In genomic region chr5:87268970-87269377, GRCh38 we compare ENCODE assay signal across 9 cellular contexts. TPM values are rescaled to one million over a fixed set of nuclear protein-coding genes. Genes with fewer than 3 reads are reported as not detected.
DNase-seq lines count a peak whose midpoint lies in the region; ATAC-seq and TF ChIP-seq lines count a peak whose summit lies in the region.
"Had no signal": no experiment of that assay in that cellular context is flagged by ENCODE, and none has a peak within 500 bp of the region (broad histone marks: within the 10 kb centered on the region; RNA-seq: fewer than 3 reads in every experiment).

No MANE protein-coding gene starts in this region.

- TF ChIP-seq POLR2A in stomach (IDR thresholded peaks at IDR 0.05): no peak

- TF ChIP-seq EP300 in stomach (IDR thresholded peaks at IDR 0.05): no peak

- H3K4me1 ChIP-seq in iPS-20b (ENCODE audit: insufficient read depth, low read length) (peaks cover 4% of the 10 kb centered on the region; the same call in 1 of the 2 replicates), stomach (peaks cover 15 to 48% (median 30%) of the 10 kb centered on the region in 4 donors)

- intact Hi-C loops in stomach (cut with DNase I; ENCODE audit: low total_unique reads): no loop called here

- peak overlapping the region; percentile 92 for H3K4me3 ChIP-seq in iPS-20b (ENCODE audit: low read length)
- H3K4me3 ChIP-seq in stomach: peak overlapping the region; percentile 71 to 97 (median 86)

- H3K9ac ChIP-seq in iPS-20b (ENCODE audit: low read depth, low read length): peak overlapping the region; percentile 90; the same call in 1 of the 2 replicates

- peak overlapping the region; percentile 15 to 97 for H3K27ac Mint-ChIP-seq in activated naive CD4-positive, alpha-beta T cell treated with anti-CD3 and anti-CD28 coated beads, Interleukin-2, amount 50 U/mL, for 72 hours

- H3K9me3 ChIP-seq in iPS-20b (ENCODE audit: insufficient read depth, low read depth, low read length) (no peaks in the 10 kb centered on the region), stomach (no peaks in the 10 kb centered on the region)

- DNase-seq in DMS79 treated with DMSO at 0.1 percent for 48 hours (lab: John Stamatoyannopoulos, UW): peak; percentile 4
- no peak for DNase-seq in DMS79 (lab: John Stamatoyannopoulos, UW)
- no peak for DNase-seq in activated naive CD4-positive, alpha-beta T cell treated with anti-CD3 and anti-CD28 coated beads, Interleukin-2, amount 50 U/mL, for 72 hours (ENCODE audit: low spot score in 2 of 2)
- no peak for DNase-seq in stomach
- DNase-seq: NCI-H2171 treated with DMSO at 0.1 percent for 48 hours had no signal

- no peaks in the 10 kb centered on the region for H3K9me3 Mint-ChIP-seq in activated naive CD4-positive, alpha-beta T cell treated with anti-CD3 and anti-CD28 coated beads, Interleukin-2, amount 50 U/mL, for 72 hours

- peaks cover 13 to 20% of the 10 kb centered on the region in 2 donors for H3K36me3 Mint-ChIP-seq in activated naive CD4-positive, alpha-beta T cell treated with anti-CD3 and anti-CD28 coated beads, Interleukin-2, amount 50 U/mL, for 72 hours

- no peak for ATAC-seq in activated naive CD4-positive, alpha-beta T cell treated with anti-CD3 and anti-CD28 coated beads, Interleukin-2, amount 50 U/mL, for 72 hours
- ATAC-seq in HG03432 (IDR thresholded peaks at IDR 0.05; ENCODE audit: unreplicated experiment) (no peak), HG02938 (IDR thresholded peaks at IDR 0.05; ENCODE audit: unreplicated experiment) (no peak), GM21576 (IDR thresholded peaks at IDR 0.05; ENCODE audit: unreplicated experiment) (no peak)

- H3K27me3 ChIP-seq in iPS-20b (ENCODE audit: insufficient read depth, low read length) (peaks cover 30% of the 10 kb centered on the region), stomach (no peaks in the 10 kb centered on the region)

- TF ChIP-seq CTCF in stomach (IDR thresholded peaks at IDR 0.05): no peak

- H3K27ac ChIP-seq in iPS-20b (ENCODE audit: low read length): no peak overlapping the region
- H3K27ac ChIP-seq in stomach: peak overlapping the region; percentile 91 to 94 (median 93)

- H3K36me3 ChIP-seq in iPS-20b (ENCODE audit: insufficient read depth, low read depth, low read length) (no peaks in the 10 kb centered on the region), stomach (no peaks in the 10 kb centered on the region)

- 2 to 8% (median 3%) methylated on average over 4 of the region's 4 CpGs for WGBS in stomach, 5 donors

RNA-seq across cellular contexts. Expression of gene RASA1, which starts 1.3 kb away (rescaled TPM):
- total RNA-seq in activated naive CD4-positive, alpha-beta T cell treated with anti-CD3 and anti-CD28 coated beads, Interleukin-2, amount 50 U/mL, for 72 hours: 10 to 100 TPM; 16.9 to 22.9 TPM
- 10 to 100 TPM; 17.7 to 89.3 (median 22.2) TPM for total RNA-seq in stomach
- polyA plus RNA-seq in stomach: 10 to 100 TPM in 1 of 3 donors, 1 to 10 TPM in 2; 7.3 to 10.1 (median 8.4) TPM
